Comparison of ENCODE assay signal across 14 cellular contexts in genomic region chrX:119989905-119990408, GRCh38. TPM values are rescaled to one million over a fixed set of nuclear protein-coding genes. Genes with fewer than 3 reads are reported as not detected.
DNase-seq lines count a peak whose midpoint lies in the region; ATAC-seq lines count a peak whose summit lies in the region.
"Had no signal": no experiment of that assay in that cellular context is flagged by ENCODE, and none has a peak within 500 bp of the region (broad histone marks: within the 10 kb centered on the region; RNA-seq: fewer than 3 reads in every experiment).

No MANE protein-coding gene starts in this region.

- no peak overlapping the region for H3K27ac Mint-ChIP-seq in activated T-helper 2 cell treated with anti-CD3 and anti-CD28 coated beads, Interferon-gamma antibody, Interleukin-2, Interleukin-4, amounts not matched to agents 10 μg/mL and 5 μg/mL and 100 μg/mL, durations not matched to agents 14 hours and 24 hours and 36 hours
- H3K27ac Mint-ChIP-seq in naive thymus-derived CD8-positive, alpha-beta T cell = no peak overlapping the region
- H3K27ac Mint-ChIP-seq: dendritic cell treated with granulocyte-macrophage colony-stimulating factor and Interleukin-4, amounts not matched to agents 40 ng/mL and 50 ng/mL, for 4 days had no signal

- H3K9me3 Mint-ChIP-seq in activated T-helper 2 cell treated with anti-CD3 and anti-CD28 coated beads, Interferon-gamma antibody, Interleukin-2, Interleukin-4, amounts not matched to agents 10 μg/mL and 5 μg/mL and 100 μg/mL, durations not matched to agents 14 hours and 24 hours and 36 hours = no peaks in the 10 kb centered on the region
- peaks cover 0 to 3% (median 0%) of the 10 kb centered on the region in 9 donors for H3K9me3 Mint-ChIP-seq in naive thymus-derived CD8-positive, alpha-beta T cell
- H3K9me3 Mint-ChIP-seq: dendritic cell treated with granulocyte-macrophage colony-stimulating factor and Interleukin-4, amounts not matched to agents 40 ng/mL and 50 ng/mL, for 4 days had no signal

- peaks cover 55% of the 10 kb centered on the region for H3K27me3 Mint-ChIP-seq in activated T-helper 2 cell treated with anti-CD3 and anti-CD28 coated beads, Interferon-gamma antibody, Interleukin-2, Interleukin-4, amounts not matched to agents 10 μg/mL and 5 μg/mL and 100 μg/mL, durations not matched to agents 14 hours and 24 hours and 36 hours (ENCODE audit: low read depth)
- H3K27me3 Mint-ChIP-seq in naive thymus-derived CD8-positive, alpha-beta T cell = peaks cover 27 to 69% (median 51%) of the 10 kb centered on the region in 5 donors

- in situ Hi-C loops in HAP-1 (cut with MboI; ENCODE audit: low sequenced_read_pairs) = no loop called here

- H3K27me3 ChIP-seq in HAP-1 (ENCODE audit: low read depth) = no peaks in the 10 kb centered on the region

- H3K36me3 ChIP-seq in HAP-1 (replicated peaks) = no peaks in the 10 kb centered on the region
- H3K36me3 ChIP-seq: neutrophil, vagina had no signal

- H3K4me1 ChIP-seq in HAP-1 = peaks cover 23% of the 10 kb centered on the region

- POLR2A ChIA-PET in naive thymus-derived CD8-positive, alpha-beta T cell (lab: Charles Lee) = no interaction called here

- peak overlapping the region; percentile 73 for H3K4me3 Mint-ChIP-seq in activated T-helper 2 cell treated with anti-CD3 and anti-CD28 coated beads, Interferon-gamma antibody, Interleukin-2, Interleukin-4, amounts not matched to agents 10 μg/mL and 5 μg/mL and 100 μg/mL, durations not matched to agents 14 hours and 24 hours and 36 hours (ENCODE audit: low read depth)
- H3K4me3 Mint-ChIP-seq in naive thymus-derived CD8-positive, alpha-beta T cell = peak overlapping the region; percentile 56 to 87 (median 73)

- peak; percentile 1 for DNase-seq in NCI-H345 (lab: John Stamatoyannopoulos, UW)
- no peak for DNase-seq in NCI-H345 treated with DMSO at 0.1 percent for 48 hours (lab: John Stamatoyannopoulos, UW; ENCODE audit: unreplicated experiment)
- no peak for DNase-seq in HAP-1 (ENCODE audit: low spot score in 2 of 2)
- DNase-seq in activated T-helper 2 cell treated with anti-CD3 and anti-CD28 coated beads, Interferon-gamma antibody, Interleukin-2, Interleukin-4, amounts not matched to agents 10 μg/mL and 5 μg/mL and 100 μg/mL, durations not matched to agents 14 hours and 24 hours and 36 hours (ENCODE audit: low spot score) = no peak
- no peak for DNase-seq in naive thymus-derived CD8-positive, alpha-beta T cell
- no peak for DNase-seq in NCI-H2171 treated with DMSO at 0.1 percent for 48 hours (lab: John Stamatoyannopoulos, UW)
- no peak for DNase-seq in Ammon's horn (ENCODE audit: low spot score)
- DNase-seq: foreskin fibroblast, NCI-H2227 treated with DMSO at 0.1 percent for 48 hours had no signal

- H3K4me1 Mint-ChIP-seq in activated T-helper 2 cell treated with anti-CD3 and anti-CD28 coated beads, Interferon-gamma antibody, Interleukin-2, Interleukin-4, amounts not matched to agents 10 μg/mL and 5 μg/mL and 100 μg/mL, durations not matched to agents 14 hours and 24 hours and 36 hours (ENCODE audit: low read depth) = peaks cover 12% of the 10 kb centered on the region
- H3K4me1 Mint-ChIP-seq in naive thymus-derived CD8-positive, alpha-beta T cell = peaks cover 6 to 18% (median 17%) of the 10 kb centered on the region in 4 donors

- no peaks in the 10 kb centered on the region for H3K9me3 ChIP-seq in HAP-1
- H3K9me3 ChIP-seq: neutrophil, vagina had no signal

- intact Hi-C loops in activated T-helper 2 cell treated with anti-CD3 and anti-CD28 coated beads, Interferon-gamma antibody, Interleukin-2, Interleukin-4, amounts not matched to agents 10 μg/mL and 5 μg/mL and 100 μg/mL, durations not matched to agents 14 hours and 24 hours and 36 hours (cut with micrococcal nuclease) = no loop called here

- peak; percentile 37 to 47 for ATAC-seq in naive thymus-derived CD8-positive, alpha-beta T cell
- no peak for ATAC-seq in HG03095 (IDR thresholded peaks at IDR 0.05; ENCODE audit: unreplicated experiment)
- ATAC-seq: K562 had no signal

- H3K4me3 ChIP-seq in HAP-1 = peak overlapping the region; percentile 43
- H3K4me3 ChIP-seq: K562 had no signal

- H3K36me3 Mint-ChIP-seq in activated T-helper 2 cell treated with anti-CD3 and anti-CD28 coated beads, Interferon-gamma antibody, Interleukin-2, Interleukin-4, amounts not matched to agents 10 μg/mL and 5 μg/mL and 100 μg/mL, durations not matched to agents 14 hours and 24 hours and 36 hours (ENCODE audit: low read depth) = no peaks in the 10 kb centered on the region
- no peaks in the 10 kb centered on the region for H3K36me3 Mint-ChIP-seq in naive thymus-derived CD8-positive, alpha-beta T cell

RNA-seq across cellular contexts. Expression of gene NKAP, which starts 46.4 kb away (rescaled TPM):
- 9.8 and 10.4 TPM in 2 replicates for total RNA-seq in activated T-helper 2 cell treated with anti-CD3 and anti-CD28 coated beads, Interferon-gamma antibody, Interleukin-2, Interleukin-4, amounts not matched to agents 10 μg/mL and 5 μg/mL and 100 μg/mL, durations not matched to agents 14 hours and 24 hours and 36 hours
- total RNA-seq in naive thymus-derived CD8-positive, alpha-beta T cell = 10 to 100 TPM; 17.1 to 18.7 TPM
- polyA plus RNA-seq in naive thymus-derived CD8-positive, alpha-beta T cell = 1 to 10 TPM; 2.4 to 6.3 (median 2.8) TPM
